18 cellular contexts compared by ENCODE assay signal in the genomic region with DNA sequence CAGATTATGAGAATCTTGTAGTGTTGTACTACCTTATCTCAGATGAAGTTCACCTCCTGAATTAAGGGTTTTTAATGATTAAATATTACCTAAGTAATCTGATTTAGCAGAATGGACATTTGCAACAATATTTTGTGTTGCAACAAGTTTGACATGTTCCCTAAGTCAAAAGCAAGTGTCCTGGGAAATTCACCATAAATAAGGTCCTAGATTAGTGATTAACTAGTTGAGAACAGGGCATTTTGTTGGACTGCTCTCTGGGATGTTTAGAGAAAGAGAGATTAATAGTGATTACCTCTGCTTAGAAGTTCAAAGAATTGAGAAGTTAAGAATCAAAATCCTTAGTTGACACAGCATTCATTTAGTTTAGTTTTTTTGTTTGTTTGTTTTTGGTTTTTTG.
DNase-seq lines count a peak whose midpoint lies in the region; ATAC-seq and TF ChIP-seq lines count a peak whose summit lies in the region.
"Had no signal": no experiment of that assay in that cellular context is flagged by ENCODE, and none has a peak within 500 bp of the region (broad histone marks: within the 10 kb centered on the region; RNA-seq: fewer than 3 reads in every experiment).

No MANE protein-coding gene starts in this region.

- no peak overlapping the region for H3K27ac Mint-ChIP-seq in activated CD8-positive, alpha-beta T cell treated with anti-CD3 and anti-CD28 coated beads, Interleukin-2, amount 10 ng/mL, durations not matched to agents 7 days and 5 days
- H3K27ac Mint-ChIP-seq: CD14-positive monocyte; CD4-positive, alpha-beta memory T cell; CD4-positive, CD25-positive, alpha-beta regulatory T cell; CD8-positive, alpha-beta memory T cell had no signal

- no peaks in the 10 kb centered on the region for H3K4me1 Mint-ChIP-seq in activated CD8-positive, alpha-beta T cell treated with anti-CD3 and anti-CD28 coated beads, Interleukin-2, amount 10 ng/mL, durations not matched to agents 7 days and 5 days (ENCODE audit: low read depth)
- H3K4me1 Mint-ChIP-seq: CD4-positive, alpha-beta memory T cell; CD4-positive, CD25-positive, alpha-beta regulatory T cell; CD8-positive, alpha-beta memory T cell had no signal

- no peak overlapping the region for H3K4me3 ChIP-seq in liver (ENCODE audit: low read depth in 1 of 3, low read length in 3 of 3)
- H3K4me3 ChIP-seq: BLaER1 had no signal

- TF ChIP-seq CTCF in liver (IDR thresholded peaks at IDR 0.05; ENCODE audit: low read depth, low read length, missing input control) = no peak

- ATAC-seq in left lobe of liver = peak; percentile 69
- no peak for ATAC-seq in activated CD8-positive, alpha-beta T cell treated with anti-CD3 and anti-CD28 coated beads, Interleukin-2, amount 10 ng/mL, durations not matched to agents 7 days and 5 days

- H3K27me3 Mint-ChIP-seq in activated CD8-positive, alpha-beta T cell treated with anti-CD3 and anti-CD28 coated beads, Interleukin-2, amount 10 ng/mL, durations not matched to agents 7 days and 5 days (ENCODE audit: low read depth) = no peaks in the 10 kb centered on the region

- no peaks in the 10 kb centered on the region for H3K36me3 Mint-ChIP-seq in activated CD8-positive, alpha-beta T cell treated with anti-CD3 and anti-CD28 coated beads, Interleukin-2, amount 10 ng/mL, durations not matched to agents 7 days and 5 days (ENCODE audit: low read depth)
- H3K36me3 Mint-ChIP-seq: CD14-positive monocyte; CD4-positive, alpha-beta memory T cell; CD4-positive, CD25-positive, alpha-beta regulatory T cell; CD8-positive, alpha-beta memory T cell had no signal

- H3K27ac ChIP-seq in liver (ENCODE audit: low read depth in 1 of 2, low read length in 2 of 2) = no peak overlapping the region
- H3K27ac ChIP-seq: BLaER1 had no signal

- no peaks in the 10 kb centered on the region for H3K36me3 ChIP-seq in liver (ENCODE audit: control insufficient read depth in 4 of 4, insufficient read depth in 3 of 4, low read depth in 1 of 4, low read length in 3 of 4)
- H3K36me3 ChIP-seq: BE2C, BLaER1 had no signal

- no peak overlapping the region for H3K4me3 Mint-ChIP-seq in activated CD8-positive, alpha-beta T cell treated with anti-CD3 and anti-CD28 coated beads, Interleukin-2, amount 10 ng/mL, durations not matched to agents 7 days and 5 days
- H3K4me3 Mint-ChIP-seq: CD14-positive monocyte; CD4-positive, alpha-beta memory T cell; CD4-positive, CD25-positive, alpha-beta regulatory T cell; CD8-positive, alpha-beta memory T cell had no signal

- no peaks in the 10 kb centered on the region for H3K27me3 ChIP-seq in liver (ENCODE audit: control insufficient read depth in 4 of 4, insufficient read depth in 4 of 4, low read length in 3 of 4)
- H3K27me3 ChIP-seq: BE2C, BLaER1 had no signal

- no peaks in the 10 kb centered on the region for H3K9me3 ChIP-seq in liver (ENCODE audit: control insufficient read depth in 4 of 4, low read length in 3 of 4)
- H3K9me3 ChIP-seq: BE2C, BLaER1 had no signal

- TF ChIP-seq RAD21 in liver (IDR thresholded peaks at IDR 0.05) = peak in 1 of 2 donors; percentile 37

- CTCF ChIA-PET in activated CD8-positive, alpha-beta T cell treated with anti-CD3 and anti-CD28 coated beads, Interleukin-2, amount 10 ng/mL, durations not matched to agents 7 days and 5 days (lab: Charles Lee) = no interaction called here

- DNase-seq in left lobe of liver (ENCODE audit: low spot score) (no peak), renal cortical epithelial cell (ENCODE audit: low read depth) (peak; percentile 57), NCI-H226 (no peak)
- DNase-seq in stimulated activated CD4-positive, alpha-beta T cell treated with anti-CD3 and anti-CD28 coated beads, Interleukin-1b, Interleukin-23, amount 100 ng/mL, for 48 hours = no peak
- no peak for DNase-seq in activated CD8-positive, alpha-beta T cell treated with anti-CD3 and anti-CD28 coated beads, Interleukin-2, amount 10 ng/mL, durations not matched to agents 7 days and 5 days
- DNase-seq: 8988T; ACHN; BE2C; C1 segment of cervical spinal cord; CD4-positive, alpha-beta memory T cell; CD4-positive, CD25-positive, alpha-beta regulatory T cell; CD8-positive, alpha-beta memory T cell; COR-L47; DMS79 treated with DMSO at 0.1 percent for 48 hours; GF-D8 had no signal

- H3K9me3 Mint-ChIP-seq in activated CD8-positive, alpha-beta T cell treated with anti-CD3 and anti-CD28 coated beads, Interleukin-2, amount 10 ng/mL, durations not matched to agents 7 days and 5 days (ENCODE audit: insufficient read depth) = no peaks in the 10 kb centered on the region
- H3K9me3 Mint-ChIP-seq: CD4-positive, alpha-beta memory T cell; CD8-positive, alpha-beta memory T cell had no signal

- no peak overlapping the region for H3K9ac ChIP-seq in liver (ENCODE audit: low read depth in 1 of 2, low read length in 2 of 2)
- H3K9ac ChIP-seq: BLaER1 had no signal

- POLR2A ChIA-PET in activated CD8-positive, alpha-beta T cell treated with anti-CD3 and anti-CD28 coated beads, Interleukin-2, amount 10 ng/mL, durations not matched to agents 7 days and 5 days (lab: Charles Lee) = no interaction called here

- H3K4me1 ChIP-seq in liver (ENCODE audit: control insufficient read depth in 4 of 4, insufficient read depth in 4 of 4, low read length in 3 of 4) = no peaks in the 10 kb centered on the region
- H3K4me1 ChIP-seq: BLaER1 had no signal

TF ChIP-seq in liver, 16 proteins besides CTCF, POLR2A, EP300 and RAD21:
- peak in 1 of 2 donors; percentile 63 for TF ChIP-seq JUND (IDR thresholded peaks at IDR 0.05)
- TF ChIP-seq, protein P1, sequence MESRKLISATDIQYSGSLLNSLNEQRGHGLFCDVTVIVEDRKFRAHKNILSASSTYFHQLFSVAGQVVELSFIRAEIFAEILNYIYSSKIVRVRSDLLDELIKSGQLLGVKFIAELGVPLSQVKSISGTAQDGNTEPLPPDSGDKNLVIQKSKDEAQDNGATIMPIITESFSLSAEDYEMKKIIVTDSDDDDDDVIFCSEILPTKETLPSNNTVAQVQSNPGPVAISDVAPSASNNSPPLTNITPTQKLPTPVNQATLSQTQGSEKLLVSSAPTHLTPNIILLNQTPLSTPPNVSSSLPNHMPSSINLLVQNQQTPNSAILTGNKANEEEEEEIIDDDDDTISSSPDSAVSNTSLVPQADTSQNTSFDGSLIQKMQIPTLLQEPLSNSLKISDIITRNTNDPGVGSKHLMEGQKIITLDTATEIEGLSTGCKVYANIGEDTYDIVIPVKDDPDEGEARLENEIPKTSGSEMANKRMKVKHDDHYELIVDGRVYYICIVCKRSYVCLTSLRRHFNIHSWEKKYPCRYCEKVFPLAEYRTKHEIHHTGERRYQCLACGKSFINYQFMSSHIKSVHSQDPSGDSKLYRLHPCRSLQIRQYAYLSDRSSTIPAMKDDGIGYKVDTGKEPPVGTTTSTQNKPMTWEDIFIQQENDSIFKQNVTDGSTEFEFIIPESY (IDR thresholded peaks at IDR 0.05) = peak; percentile 17
- peak; percentile 16 for TF ChIP-seq YY1 (IDR thresholded peaks at IDR 0.05)
- TF ChIP-seq SP1 (IDR thresholded peaks at IDR 0.05) = peak; percentile 37
- TF ChIP-seq, protein P2, sequence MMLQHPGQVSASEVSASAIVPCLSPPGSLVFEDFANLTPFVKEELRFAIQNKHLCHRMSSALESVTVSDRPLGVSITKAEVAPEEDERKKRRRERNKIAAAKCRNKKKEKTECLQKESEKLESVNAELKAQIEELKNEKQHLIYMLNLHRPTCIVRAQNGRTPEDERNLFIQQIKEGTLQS (IDR thresholded peaks at IDR 0.05) = no peak
- peak in 1 of 2 donors; percentile 38 for TF ChIP-seq RXRA (IDR thresholded peaks at IDR 0.05)
- TF ChIP-seq, protein P3, sequence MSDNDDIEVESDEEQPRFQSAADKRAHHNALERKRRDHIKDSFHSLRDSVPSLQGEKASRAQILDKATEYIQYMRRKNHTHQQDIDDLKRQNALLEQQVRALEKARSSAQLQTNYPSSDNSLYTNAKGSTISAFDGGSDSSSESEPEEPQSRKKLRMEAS (IDR thresholded peaks at IDR 0.05) = no peak
- no peak for TF ChIP-seq GABPA (IDR thresholded peaks at IDR 0.05 in 1 of 2, conservative IDR thresholded peaks at IDR 0.05 in 1 of 2)
- no peak for TF ChIP-seq HNF4G (IDR thresholded peaks at IDR 0.05)
- TF ChIP-seq NR2F2 (IDR thresholded peaks at IDR 0.05) = no peak
- peak; percentile 45 to 59 for TF ChIP-seq HNF4A (conservative IDR thresholded peaks at IDR 0.05)
- no peak for TF ChIP-seq TAF1 (conservative IDR thresholded peaks at IDR 0.05)
